In genomic region chr1:61420909-61421835, GRCh38 we compare ENCODE assay signal across 22 cellular contexts.
DNase-seq lines count a peak whose midpoint lies in the region; ATAC-seq and TF ChIP-seq lines count a peak whose summit lies in the region.
"Had no signal": no experiment of that assay in that cellular context is flagged by ENCODE, and none has a peak within 500 bp of the region (broad histone marks: within the 10 kb centered on the region; RNA-seq: fewer than 3 reads in every experiment).

No MANE protein-coding gene starts in this region.

- peaks cover 19% of the 10 kb centered on the region for H3K4me1 ChIP-seq in GM23338 (ENCODE audit: insufficient read depth)
- peaks cover 28% of the 10 kb centered on the region for H3K4me1 ChIP-seq in cardiac muscle cell (ENCODE audit: low read depth)
- peaks cover 3% of the 10 kb centered on the region for H3K4me1 ChIP-seq in right cardiac atrium (ENCODE audit: control insufficient read depth, insufficient read depth, low read length)
- no peaks in the 10 kb centered on the region for H3K4me1 ChIP-seq in CD4-positive, alpha-beta memory T cell (ENCODE audit: insufficient read depth, low read length)
- H3K4me1 ChIP-seq: A549, BE2C had no signal

- WGBS in right cardiac atrium, result 61% methylated on average over 14 of the region's 14 CpGs

- H3K4me1 Mint-ChIP-seq in GM23338 (peaks cover 30% of the 10 kb centered on the region), WTC11 (peaks cover 36% of the 10 kb centered on the region)
- H3K4me1 Mint-ChIP-seq in CD4-positive, alpha-beta memory T cell, result peaks cover 0 to 3% (median 0%) of the 10 kb centered on the region in 4 donors

- H3K9me2 ChIP-seq in GM23338 (ENCODE audit: insufficient read depth), result no peaks in the 10 kb centered on the region
- H3K9me2 ChIP-seq: SK-N-SH had no signal

- H3K9me3 Mint-ChIP-seq in GM23338, result no peaks in the 10 kb centered on the region
- H3K9me3 Mint-ChIP-seq in WTC11, result no peaks in the 10 kb centered on the region
- peaks cover 0 to 2% (median 0%) of the 10 kb centered on the region in 8 donors for H3K9me3 Mint-ChIP-seq in CD4-positive, alpha-beta memory T cell

- no peaks in the 10 kb centered on the region for H3K36me3 ChIP-seq in GM23338 (ENCODE audit: insufficient read depth)
- H3K36me3 ChIP-seq in cardiac muscle cell, result no peaks in the 10 kb centered on the region
- no peaks in the 10 kb centered on the region for H3K36me3 ChIP-seq in CD4-positive, alpha-beta memory T cell (ENCODE audit: insufficient read depth, low read length)
- H3K36me3 ChIP-seq: BE2C had no signal

- ATAC-seq in GM23338, result peak; percentile 47; the same call in 2 of the 3 replicates
- ATAC-seq in WTC11, result no peak
- peak; percentile 82 to 92 for ATAC-seq in right cardiac atrium
- no peak for ATAC-seq in HG03139 (IDR thresholded peaks at IDR 0.05; ENCODE audit: unreplicated experiment)
- ATAC-seq in GM21381 (IDR thresholded peaks at IDR 0.05; ENCODE audit: unreplicated experiment), result no peak
- ATAC-seq: A549 had no signal

- intact Hi-C loops in right cardiac atrium (cut with DNase I), result no loop called here
- intact Hi-C loops in CD4-positive, alpha-beta memory T cell (cut with micrococcal nuclease), result no loop called here

- H3K27me3 Mint-ChIP-seq in GM23338 (ENCODE audit: insufficient read depth, low read depth, poor library complexity), result no peaks in the 10 kb centered on the region
- no peaks in the 10 kb centered on the region for H3K27me3 Mint-ChIP-seq in WTC11 (ENCODE audit: low read depth)
- no peaks in the 10 kb centered on the region for H3K27me3 Mint-ChIP-seq in CD4-positive, alpha-beta memory T cell

- CTCF ChIA-PET in WTC11 (lab: Charles Lee), result no interaction called here
- CTCF ChIA-PET in CD4-positive, alpha-beta memory T cell (lab: Charles Lee; ENCODE audit: partially characterized antibody), result interaction anchor here (1.4 kb wide), 1 partner anchor 372 kb away, joined by 3 read pairs; no protein-coding TSS in a partner anchor

- H3K27me3 ChIP-seq in GM23338 (ENCODE audit: insufficient read depth), result no peaks in the 10 kb centered on the region
- H3K27me3 ChIP-seq in cardiac muscle cell, result no peaks in the 10 kb centered on the region
- H3K27me3 ChIP-seq in right cardiac atrium (ENCODE audit: control insufficient read depth, insufficient read depth), result no peaks in the 10 kb centered on the region
- no peaks in the 10 kb centered on the region for H3K27me3 ChIP-seq in CD4-positive, alpha-beta memory T cell (ENCODE audit: insufficient read depth, low read length)
- H3K27me3 ChIP-seq: BE2C had no signal

- H2AFZ ChIP-seq in GM23338, result no peak overlapping the region
- H2AFZ ChIP-seq: GM23248, PC-9 had no signal

- H3K4me3 Mint-ChIP-seq in GM23338 (no peak overlapping the region), WTC11 (no peak overlapping the region)
- no peak overlapping the region for H3K4me3 Mint-ChIP-seq in CD4-positive, alpha-beta memory T cell

- POLR2A ChIA-PET in WTC11 (lab: Charles Lee), result no interaction called here
- POLR2A ChIA-PET in CD4-positive, alpha-beta memory T cell (lab: Charles Lee; ENCODE audit: partially characterized antibody), result no interaction called here

- H3K27ac Mint-ChIP-seq in GM23338, result peak overlapping the region; percentile 49; the same call in 1 of the 2 replicates
- H3K27ac Mint-ChIP-seq in WTC11, result peak overlapping the region; percentile 22
- H3K27ac Mint-ChIP-seq in CD4-positive, alpha-beta memory T cell, result no peak overlapping the region

- TF ChIP-seq CTCF in GM23338 (conservative IDR thresholded peaks at IDR 0.05; ENCODE audit: low read depth in 2 of 2), result no peak
- TF ChIP-seq CTCF in WTC11 (IDR thresholded peaks at IDR 0.05), result no peak
- TF ChIP-seq CTCF in cardiac muscle cell (IDR thresholded peaks at IDR 0.05; ENCODE audit: low read depth, low read length), result no peak

- H4K20me1 ChIP-seq in GM23338 (replicated peaks; ENCODE audit: insufficient read depth), result no peaks in the 10 kb centered on the region

- no peaks in the 10 kb centered on the region for H3F3A ChIP-seq in GM23338 (replicated peaks; ENCODE audit: low read depth)

- H3K9me3 ChIP-seq in cardiac muscle cell (ENCODE audit: low read depth) (no peaks in the 10 kb centered on the region), right cardiac atrium (ENCODE audit: control insufficient read depth, low read length) (no peaks in the 10 kb centered on the region)
- no peaks in the 10 kb centered on the region for H3K9me3 ChIP-seq in CD4-positive, alpha-beta memory T cell (ENCODE audit: control insufficient read depth in 1 of 2, low read length in 2 of 2)
- H3K9me3 ChIP-seq: A549, BE2C, SK-N-SH had no signal

- no peak overlapping the region for H3K4me3 ChIP-seq in GM23338
- H3K4me3 ChIP-seq in cardiac muscle cell, result no peak overlapping the region
- no peak overlapping the region for H3K4me3 ChIP-seq in right cardiac atrium (ENCODE audit: low read length)
- H3K4me3 ChIP-seq in CD4-positive, alpha-beta memory T cell (ENCODE audit: low read length in 2 of 2), result no peak overlapping the region
- H3K4me3 ChIP-seq: A549, GM23248, PC-9 had no signal

- no peaks in the 10 kb centered on the region for H3K36me3 Mint-ChIP-seq in GM23338 (ENCODE audit: low read depth)
- no peaks in the 10 kb centered on the region for H3K36me3 Mint-ChIP-seq in WTC11
- peaks cover 0 to 6% of the 10 kb centered on the region in 2 donors for H3K36me3 Mint-ChIP-seq in CD4-positive, alpha-beta memory T cell

- no peaks in the 10 kb centered on the region for H3K79me2 ChIP-seq in GM23338 (replicated peaks; ENCODE audit: insufficient read depth)

- H3K27ac ChIP-seq in GM23338 (ENCODE audit: low read depth) (no peak overlapping the region), cardiac muscle cell (peak overlapping the region; percentile 4), right cardiac atrium (ENCODE audit: low read length) (peak overlapping the region; percentile 70)
- no peak overlapping the region for H3K27ac ChIP-seq in CD4-positive, alpha-beta memory T cell (ENCODE audit: low read depth, low read length)
- H3K27ac ChIP-seq: A549, GM23248, PC-9 had no signal

- no peak for DNase-seq in GM23338 (ENCODE audit: low spot score)
- no peak for DNase-seq in WTC11 (ENCODE audit: low spot score)
- DNase-seq in cardiac muscle cell (ENCODE audit: low read depth in 1 of 2, low spot score in 1 of 2), result peak in 1 of 2 donors; percentile 27
- DNase-seq in right cardiac atrium, result peak; percentile 23 to 70 (median 67)
- DNase-seq in activated CD8-positive, alpha-beta memory T cell treated with anti-CD3 and anti-CD28 coated beads, Interleukin-2, amount 50 U/mL, for 4 hours, result no peak
- DNase-seq in CD4-positive, alpha-beta memory T cell, result no peak
- DNase-seq: BE2C, DMS79, GM23248, HCEC 1CT, Kasumi-1, NCI-H1092, NCI-H1436 treated with DMSO at 0.1 percent for 48 hours, NCI-H2029, NCI-H2227 treated with DMSO at 0.1 percent for 48 hours, NCI-H510A, PC-9, SIG-M5, SK-N-SH had no signal

- H3K4me2 ChIP-seq in GM23338, result no peak overlapping the region
- H3K4me2 ChIP-seq: A549, PC-9, SK-N-SH had no signal

TF ChIP-seq in GM23338, 12 proteins besides CTCF, POLR2A, EP300 and RAD21 (continues in another document):
- TF ChIP-seq NANOG (IDR thresholded peaks at IDR 0.05; ENCODE audit: borderline replicate concordance) (no peak), STAT1 (IDR thresholded peaks at IDR 0.05; ENCODE audit: unreplicated experiment) (no peak), ZNF114 (CRISPR knock-in tag; IDR thresholded peaks at IDR 0.05) (no peak), CREB1 (CRISPR knock-in tag; IDR thresholded peaks at IDR 0.05; ENCODE audit: low read depth) (no peak), JUNB (IDR thresholded peaks at IDR 0.05; ENCODE audit: unreplicated experiment) (no peak), ETS1 (IDR thresholded peaks at IDR 0.05) (no peak), EZH2 (IDR thresholded peaks at IDR 0.05; ENCODE audit: low read depth, unreplicated experiment) (no peak), EZH2phosphoT487 (IDR thresholded peaks at IDR 0.05; ENCODE audit: unreplicated experiment) (no peak), ZNF331 (CRISPR knock-in tag; IDR thresholded peaks at IDR 0.05; ENCODE audit: low read depth) (no peak)

TF ChIP-seq in WTC11, 78 proteins besides CTCF, POLR2A, EP300 and RAD21 (continues in another document):
- TF ChIP-seq RORB (CRISPR knock-in tag; IDR thresholded peaks at IDR 0.05), result no peak
- no peak for TF ChIP-seq SP1 (CRISPR knock-in tag; conservative IDR thresholded peaks at IDR 0.05)
- no peak for TF ChIP-seq NR2C2 (CRISPR knock-in tag; IDR thresholded peaks at IDR 0.05)
- no peak for TF ChIP-seq TCF7 (CRISPR knock-in tag; IDR thresholded peaks at IDR 0.05; ENCODE audit: low read depth)
- TF ChIP-seq, protein P1, sequence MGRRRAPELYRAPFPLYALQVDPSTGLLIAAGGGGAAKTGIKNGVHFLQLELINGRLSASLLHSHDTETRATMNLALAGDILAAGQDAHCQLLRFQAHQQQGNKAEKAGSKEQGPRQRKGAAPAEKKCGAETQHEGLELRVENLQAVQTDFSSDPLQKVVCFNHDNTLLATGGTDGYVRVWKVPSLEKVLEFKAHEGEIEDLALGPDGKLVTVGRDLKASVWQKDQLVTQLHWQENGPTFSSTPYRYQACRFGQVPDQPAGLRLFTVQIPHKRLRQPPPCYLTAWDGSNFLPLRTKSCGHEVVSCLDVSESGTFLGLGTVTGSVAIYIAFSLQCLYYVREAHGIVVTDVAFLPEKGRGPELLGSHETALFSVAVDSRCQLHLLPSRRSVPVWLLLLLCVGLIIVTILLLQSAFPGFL (CRISPR knock-in tag; IDR thresholded peaks at IDR 0.05; ENCODE audit: borderline replicate concordance), result no peak
- TF ChIP-seq, protein P2, sequence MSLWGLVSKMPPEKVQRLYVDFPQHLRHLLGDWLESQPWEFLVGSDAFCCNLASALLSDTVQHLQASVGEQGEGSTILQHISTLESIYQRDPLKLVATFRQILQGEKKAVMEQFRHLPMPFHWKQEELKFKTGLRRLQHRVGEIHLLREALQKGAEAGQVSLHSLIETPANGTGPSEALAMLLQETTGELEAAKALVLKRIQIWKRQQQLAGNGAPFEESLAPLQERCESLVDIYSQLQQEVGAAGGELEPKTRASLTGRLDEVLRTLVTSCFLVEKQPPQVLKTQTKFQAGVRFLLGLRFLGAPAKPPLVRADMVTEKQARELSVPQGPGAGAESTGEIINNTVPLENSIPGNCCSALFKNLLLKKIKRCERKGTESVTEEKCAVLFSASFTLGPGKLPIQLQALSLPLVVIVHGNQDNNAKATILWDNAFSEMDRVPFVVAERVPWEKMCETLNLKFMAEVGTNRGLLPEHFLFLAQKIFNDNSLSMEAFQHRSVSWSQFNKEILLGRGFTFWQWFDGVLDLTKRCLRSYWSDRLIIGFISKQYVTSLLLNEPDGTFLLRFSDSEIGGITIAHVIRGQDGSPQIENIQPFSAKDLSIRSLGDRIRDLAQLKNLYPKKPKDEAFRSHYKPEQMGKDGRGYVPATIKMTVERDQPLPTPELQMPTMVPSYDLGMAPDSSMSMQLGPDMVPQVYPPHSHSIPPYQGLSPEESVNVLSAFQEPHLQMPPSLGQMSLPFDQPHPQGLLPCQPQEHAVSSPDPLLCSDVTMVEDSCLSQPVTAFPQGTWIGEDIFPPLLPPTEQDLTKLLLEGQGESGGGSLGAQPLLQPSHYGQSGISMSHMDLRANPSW (CRISPR knock-in tag; conservative IDR thresholded peaks at IDR 0.05; ENCODE audit: low read depth), result no peak
- no peak for TF ChIP-seq NR3C1 (CRISPR knock-in tag; conservative IDR thresholded peaks at IDR 0.05; ENCODE audit: low read depth)
- no peak for TF ChIP-seq ATF1 (CRISPR knock-in tag; IDR thresholded peaks at IDR 0.05)
- TF ChIP-seq SOX15 (CRISPR knock-in tag; IDR thresholded peaks at IDR 0.05), result no peak

Comparison
In these comparisons a context has a peak if more than half of its experiments do, and no peak if none do; other contexts are left out.
1. ATAC-seq: peak in GM23338 (single experiment) and right cardiac atrium (2 of 2); none in WTC11 (single experiment), HG03139 (single experiment) and GM21381 (single experiment).
2. DNase-seq: peak in right cardiac atrium (3 of 3); none in GM23338 (single experiment), WTC11 (single experiment), activated CD8-positive, alpha-beta memory T cell treated with anti-CD3 and anti-CD28 coated beads, Interleukin-2, amount 50 U/mL, for 4 hours (single experiment) and CD4-positive, alpha-beta memory T cell (0 of 5).
3. H3K27ac ChIP-seq: peak in cardiac muscle cell (single experiment) and right cardiac atrium (single experiment); none in GM23338 (single experiment) and CD4-positive, alpha-beta memory T cell (single experiment).
4. H3K27ac Mint-ChIP-seq: peak in GM23338 (single experiment) and WTC11 (single experiment); none in CD4-positive, alpha-beta memory T cell (0 of 7).